Comparison of ENCODE assay signal across 8 cellular contexts in the genomic region with DNA sequence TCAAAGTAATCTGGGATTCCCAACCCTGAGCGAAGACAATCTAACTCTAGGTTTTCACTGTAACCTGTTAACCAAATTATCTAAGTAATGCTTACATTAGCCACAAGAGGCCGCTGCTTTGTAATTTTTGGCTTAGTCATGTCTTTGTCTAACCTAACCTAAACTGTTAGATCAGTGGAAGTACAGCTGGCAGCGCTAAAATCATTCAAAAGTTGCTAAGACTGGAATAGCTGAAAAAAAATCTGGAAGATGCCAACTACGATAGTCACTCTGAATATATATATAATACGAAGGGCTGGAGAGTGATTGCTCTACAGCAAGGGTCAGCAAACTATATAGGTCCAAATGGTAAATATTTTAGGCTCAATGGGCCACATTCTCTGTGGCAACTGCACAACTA.
A peak's percentile ranks its signal among the peaks of the same experiment; 100 is the strongest.
DNase-seq lines count a peak whose midpoint lies in the region; ATAC-seq, FAIRE-seq and TF ChIP-seq lines count a peak whose summit lies in the region.

No MANE protein-coding gene starts in this region.

- TF ChIP-seq EP300 in A549 (IDR thresholded peaks at IDR 0.05), result no peak

- CTCF ChIA-PET in A549 (lab: Yijun Ruan, JAX), result interaction anchor here (0.9 to 6.2 kb wide), 27 partner anchors 9 to 812 kb away, joined by 3 to 95 read pairs (median 4); no protein-coding TSS in a partner anchor
- CTCF ChIA-PET in HEK293T (lab: Yijun Ruan, JAX), result interaction anchor here (0.6 to 5.4 kb wide), 3 partner anchors 288 to 670 kb away, joined by 3 to 49 read pairs (median 4); no protein-coding TSS in a partner anchor
- CTCF ChIA-PET in mammary epithelial cell (lab: Charles Lee; ENCODE audit: low non-redundant PET), result no interaction called here

- peaks cover 19% of the 10 kb centered on the region for H3K36me3 ChIP-seq in mammary epithelial cell (ENCODE audit: insufficient read depth, low read length)
- H3K36me3 ChIP-seq in kidney epithelial cell (ENCODE audit: control insufficient read depth, insufficient read depth, low read length), result no peaks in the 10 kb centered on the region

- peak; percentile 56 for FAIRE-seq in A549 (lab: Jason Lieb, UNC)

- H3K27me3 ChIP-seq in mammary epithelial cell (ENCODE audit: insufficient read depth, low read length) (no peaks in the 10 kb centered on the region), kidney epithelial cell (ENCODE audit: control insufficient read depth, insufficient read depth, low read length) (no peaks in the 10 kb centered on the region)

- no peak overlapping the region for H2AFZ ChIP-seq in mammary epithelial cell (ENCODE audit: low read depth, low read length)

- H3K9ac ChIP-seq in mammary epithelial cell (ENCODE audit: insufficient read depth, low read length), result no peak overlapping the region

- H4K20me1 ChIP-seq in mammary epithelial cell (ENCODE audit: insufficient read depth, low read length), result no peaks in the 10 kb centered on the region

- H3K9me3 ChIP-seq in A549 (no peaks in the 10 kb centered on the region), mammary epithelial cell (replicated peaks; ENCODE audit: insufficient read depth, low read length) (no peaks in the 10 kb centered on the region)

- H3K4me1 ChIP-seq in A549 (no peaks in the 10 kb centered on the region), mammary epithelial cell (ENCODE audit: insufficient read depth, low read length) (no peaks in the 10 kb centered on the region)

- 29% methylated on average over 5 of the region's 5 CpGs for WGBS in A549 (ENCODE audit: missing lambda C conversion rate)
- 13% methylated on average over 5 of the region's 5 CpGs for WGBS in mammary epithelial cell (ENCODE audit: low coverage, missing lambda C conversion rate)

- H3K4me3 ChIP-seq in A549, result no peak overlapping the region
- H3K4me3 ChIP-seq in mammary epithelial cell (replicated peaks in 1 of 3; ENCODE audit: insufficient read depth in 1 of 3, low read depth in 2 of 3, low read length in 3 of 3), result no peak overlapping the region
- H3K4me3 ChIP-seq in kidney epithelial cell (ENCODE audit: low read depth, low read length), result no peak overlapping the region

- POLR2A ChIA-PET in A549 (lab: Yijun Ruan, JAX) (no interaction called here), HEK293T (lab: Yijun Ruan, JAX) (no interaction called here)

- peak; percentile 93 to 96 for ATAC-seq in A549

- BruUV-seq in mammary epithelial cell (replicated peaks; lab: Mats Ljungman, UMichigan), result no TSS peak

- H3K79me2 ChIP-seq in mammary epithelial cell (ENCODE audit: insufficient read depth, low read length), result no peaks in the 10 kb centered on the region

- intact Hi-C loops in mammary epithelial cell (cut with micrococcal nuclease), result loop anchor here (1.0 to 10.0 kb wide), 7 partner anchors 141 to 671 kb away; no protein-coding TSS in a partner anchor

- peak; percentile 69 to 72 for TF ChIP-seq RAD21 in A549 (conservative IDR thresholded peaks at IDR 0.05 in 1 of 2, IDR thresholded peaks at IDR 0.05 in 1 of 2)

- DNase-seq in A549 (ENCODE audit: low read depth in 1 of 2, low spot score in 1 of 2) (peak; percentile 42 to 69), GM10266 (ENCODE audit: extremely low spot score) (peak; percentile 43), HEK293T (ENCODE audit: extremely low spot score) (peak; percentile 45), M059J (ENCODE audit: low read depth) (peak; percentile 67), SKM-1 treated with dmso at 0.1 percent for 144 hours (lab: John Stamatoyannopoulos, UW; ENCODE audit: unreplicated experiment) (peak; percentile 28), mammary epithelial cell (peak; percentile 46), kidney epithelial cell (ENCODE audit: low read depth) (peak; percentile 34)
- peak; percentile 9 for DNase-seq in stimulated activated CD4-positive, alpha-beta T cell treated with anti-CD3 and anti-CD28 coated beads, Interleukin-4, amount 100 ng/mL, for 1 hour

- H3K27ac ChIP-seq in A549 (no peak overlapping the region), mammary epithelial cell (ENCODE audit: insufficient read depth, low read depth, low read length) (no peak overlapping the region)

- in situ Hi-C loops in mammary epithelial cell (cut with MboI; ENCODE audit: low sequenced_read_pairs in 2 of 2), result loop anchor here (25.0 kb wide), 2 partner anchors 593 to 793 kb away; no protein-coding TSS in a partner anchor

- H3K4me2 ChIP-seq in A549 (no peak overlapping the region), mammary epithelial cell (ENCODE audit: insufficient read depth, low read depth, low read length) (no peak overlapping the region)

- TF ChIP-seq POLR2A in A549 (IDR thresholded peaks at IDR 0.05; ENCODE audit: low read length), result no peak

- dilution Hi-C loops in mammary epithelial cell (cut with HindIII; ENCODE audit: low sequenced_read_pairs), result no loop called here

- TF ChIP-seq CTCF in A549 (IDR thresholded peaks at IDR 0.05) (peak; percentile 83), GM10266 (IDR thresholded peaks at IDR 0.05; ENCODE audit: control insufficient read depth, insufficient read depth, low read depth, missing control alignments) (peak; percentile 66), mammary epithelial cell (conservative IDR thresholded peaks at IDR 0.05 in 1 of 2, IDR thresholded peaks at IDR 0.05 in 1 of 2; ENCODE audit: extremely low read depth in 1 of 2, insufficient read depth in 1 of 2, low read depth in 1 of 2, low read length in 2 of 2) (peak; percentile 67 to 68), kidney epithelial cell (IDR thresholded peaks at IDR 0.05; ENCODE audit: insufficient read depth, low read length, poor library complexity, severe bottlenecking) (peak; percentile 55)

TF ChIP-seq in A549, 52 proteins besides CTCF, POLR2A, EP300 and RAD21:
- TF ChIP-seq SMC3 (IDR thresholded peaks at IDR 0.05), result peak; percentile 60
- no peak for TF ChIP-seq CBX8 (IDR thresholded peaks at IDR 0.05)
- no peak for TF ChIP-seq ZNF302 (CRISPR knock-in tag; IDR thresholded peaks at IDR 0.05)
- TF ChIP-seq ZC3H11A (IDR thresholded peaks at IDR 0.05), result no peak
- no peak for TF ChIP-seq ZSCAN20 (CRISPR knock-in tag; IDR thresholded peaks at IDR 0.05)
- TF ChIP-seq MAFK (IDR thresholded peaks at IDR 0.05; ENCODE audit: partially characterized antibody), result peak; percentile 66
- no peak for TF ChIP-seq EHMT2 (IDR thresholded peaks at IDR 0.05; ENCODE audit: low read depth)
- TF ChIP-seq ESRRA (IDR thresholded peaks at IDR 0.05; ENCODE audit: borderline replicate concordance, low read length), result no peak
TF ChIP-seq in A549: peak in this region for 2.

TF ChIP-seq in HEK293T, 16 proteins besides CTCF, POLR2A, EP300 and RAD21:
- no peak for TF ChIP-seq FOXM1 (IDR thresholded peaks at IDR 0.05; ENCODE audit: borderline replicate concordance)
- no peak for TF ChIP-seq HDGF (IDR thresholded peaks at IDR 0.05; ENCODE audit: borderline replicate concordance)
- no peak for TF ChIP-seq CTBP1 (IDR thresholded peaks at IDR 0.05; ENCODE audit: borderline replicate concordance)
- no peak for TF ChIP-seq FOXA1 (IDR thresholded peaks at IDR 0.05)
- TF ChIP-seq LEF1 (IDR thresholded peaks at IDR 0.05; ENCODE audit: borderline replicate concordance), result no peak
- TF ChIP-seq ELF4 (IDR thresholded peaks at IDR 0.05), result no peak
- TF ChIP-seq ARNT (IDR thresholded peaks at IDR 0.05), result no peak
- no peak for TF ChIP-seq L3MBTL2 (conservative IDR thresholded peaks at IDR 0.05)
- TF ChIP-seq ZNF384 (IDR thresholded peaks at IDR 0.05), result no peak
TF ChIP-seq in HEK293T: peak in this region for 0.

Comparison
In these comparisons a context has a peak if more than half of its experiments do, and no peak if none do; other contexts are left out.
1. DNase-seq: peak in every context shown above with its lines; median percentile 67 in M059J; 56 in A549; 46 in mammary epithelial cell; 45 in HEK293T; 43 in GM10266; 34 in kidney epithelial cell; 28 in SKM-1 treated with dmso at 0.1 percent for 144 hours; 9 in stimulated activated CD4-positive, alpha-beta T cell treated with anti-CD3 and anti-CD28 coated beads, Interleukin-4, amount 100 ng/mL, for 1 hour.